ENCODE assay signal across 11 cellular contexts in genomic region chr2:182522930-182523541, GRCh38.
DNase-seq lines count a peak whose midpoint lies in the region; ATAC-seq and TF ChIP-seq lines count a peak whose summit lies in the region.
"Had no signal": no experiment of that assay in that cellular context is flagged by ENCODE, and none has a peak within 500 bp of the region (broad histone marks: within the 10 kb centered on the region; RNA-seq: fewer than 3 reads in every experiment).

No MANE protein-coding gene starts in this region.

- H3K27ac ChIP-seq in muscle layer of duodenum (ENCODE audit: low read length) = no peak overlapping the region

- no peaks in the 10 kb centered on the region for H3K4me1 ChIP-seq in muscle layer of duodenum (ENCODE audit: control insufficient read depth in 1 of 2, insufficient read depth in 2 of 2, low read length in 2 of 2)
- H3K4me1 ChIP-seq: BE2C had no signal

- peak overlapping the region in 4 of 5 experiments; percentile 81 to 89 (median 86) for H3K4me3 Mint-ChIP-seq in brain
- H3K4me3 Mint-ChIP-seq in activated naive CD8-positive, alpha-beta T cell treated with anti-CD3 and anti-CD28 coated beads, Interleukin-2, amount 50 U/mL, for 24 hours = no peak overlapping the region

- H3K27me3 ChIP-seq in muscle layer of duodenum (ENCODE audit: low read depth, low read length) = no peaks in the 10 kb centered on the region
- H3K27me3 ChIP-seq: BE2C had no signal

- no peak for TF ChIP-seq CTCF in brain (conservative IDR thresholded peaks at IDR 0.05)

- H3K27me3 Mint-ChIP-seq in brain = no peaks in the 10 kb centered on the region
- peaks cover 4% of the 10 kb centered on the region for H3K27me3 Mint-ChIP-seq in activated naive CD8-positive, alpha-beta T cell treated with anti-CD3 and anti-CD28 coated beads, Interleukin-2, amount 50 U/mL, for 24 hours

- no peak for ATAC-seq in activated naive CD8-positive, alpha-beta T cell treated with anti-CD3 and anti-CD28 coated beads, Interleukin-2, amount 50 U/mL, for 24 hours
- no peak for ATAC-seq in GM21381 (IDR thresholded peaks at IDR 0.05; ENCODE audit: unreplicated experiment)
- ATAC-seq in HG02571 (IDR thresholded peaks at IDR 0.05; ENCODE audit: unreplicated experiment) = no peak

- no peaks in the 10 kb centered on the region for H3K36me3 ChIP-seq in muscle layer of duodenum (ENCODE audit: control insufficient read depth in 1 of 2, insufficient read depth in 2 of 2, low read length in 2 of 2)
- H3K36me3 ChIP-seq: BE2C had no signal

- DNase-seq in DMS 273 (lab: John Stamatoyannopoulos, UW; ENCODE audit: unreplicated experiment) (peak; percentile 84), NCI-H1694 (lab: John Stamatoyannopoulos, UW) (peak; percentile 86)
- no peak for DNase-seq in activated CD4-positive, alpha-beta T cell treated with anti-CD3 and anti-CD28 coated beads for 1 hour
- no peak for DNase-seq in activated naive CD8-positive, alpha-beta T cell treated with anti-CD3 and anti-CD28 coated beads, Interleukin-2, amount 50 U/mL, for 24 hours
- DNase-seq: activated T-cell treated with anti-CD3 and anti-CD28 coated beads, Interleukin-2, amount 50 U/mL, for 1 hour; BE2C; cortex of kidney had no signal

- H3K27ac Mint-ChIP-seq in brain = peak overlapping the region; percentile 89 to 97 (median 91)
- no peak overlapping the region for H3K27ac Mint-ChIP-seq in activated naive CD8-positive, alpha-beta T cell treated with anti-CD3 and anti-CD28 coated beads, Interleukin-2, amount 50 U/mL, for 24 hours

- no peaks in the 10 kb centered on the region for H3K9me3 ChIP-seq in muscle layer of duodenum (ENCODE audit: control insufficient read depth in 1 of 2, low read length in 2 of 2)
- H3K9me3 ChIP-seq: BE2C had no signal

- peaks cover 31% of the 10 kb centered on the region for H3K4me1 Mint-ChIP-seq in brain
- H3K4me1 Mint-ChIP-seq in activated naive CD8-positive, alpha-beta T cell treated with anti-CD3 and anti-CD28 coated beads, Interleukin-2, amount 50 U/mL, for 24 hours = no peaks in the 10 kb centered on the region

- H3K9me3 Mint-ChIP-seq in brain = peaks cover 5 to 21% (median 8%) of the 10 kb centered on the region in 5 experiments
- no peaks in the 10 kb centered on the region for H3K9me3 Mint-ChIP-seq in activated naive CD8-positive, alpha-beta T cell treated with anti-CD3 and anti-CD28 coated beads, Interleukin-2, amount 50 U/mL, for 24 hours

- peak overlapping the region; percentile 41 to 53 for H3K4me3 ChIP-seq in muscle layer of duodenum (ENCODE audit: low read depth in 1 of 2, low read length in 2 of 2)

- no peaks in the 10 kb centered on the region for H3K36me3 Mint-ChIP-seq in brain
- no peaks in the 10 kb centered on the region for H3K36me3 Mint-ChIP-seq in activated naive CD8-positive, alpha-beta T cell treated with anti-CD3 and anti-CD28 coated beads, Interleukin-2, amount 50 U/mL, for 24 hours (ENCODE audit: low read depth)

Comparison
In these comparisons a context has a peak if more than half of its experiments do, and no peak if none do; other contexts are left out.
1. DNase-seq: peak in DMS 273 (single experiment) and NCI-H1694 (single experiment); none in activated CD4-positive, alpha-beta T cell treated with anti-CD3 and anti-CD28 coated beads for 1 hour (single experiment) and activated naive CD8-positive, alpha-beta T cell treated with anti-CD3 and anti-CD28 coated beads, Interleukin-2, amount 50 U/mL, for 24 hours (single experiment).